8 cellular contexts compared by ENCODE assay signal in the genomic region with DNA sequence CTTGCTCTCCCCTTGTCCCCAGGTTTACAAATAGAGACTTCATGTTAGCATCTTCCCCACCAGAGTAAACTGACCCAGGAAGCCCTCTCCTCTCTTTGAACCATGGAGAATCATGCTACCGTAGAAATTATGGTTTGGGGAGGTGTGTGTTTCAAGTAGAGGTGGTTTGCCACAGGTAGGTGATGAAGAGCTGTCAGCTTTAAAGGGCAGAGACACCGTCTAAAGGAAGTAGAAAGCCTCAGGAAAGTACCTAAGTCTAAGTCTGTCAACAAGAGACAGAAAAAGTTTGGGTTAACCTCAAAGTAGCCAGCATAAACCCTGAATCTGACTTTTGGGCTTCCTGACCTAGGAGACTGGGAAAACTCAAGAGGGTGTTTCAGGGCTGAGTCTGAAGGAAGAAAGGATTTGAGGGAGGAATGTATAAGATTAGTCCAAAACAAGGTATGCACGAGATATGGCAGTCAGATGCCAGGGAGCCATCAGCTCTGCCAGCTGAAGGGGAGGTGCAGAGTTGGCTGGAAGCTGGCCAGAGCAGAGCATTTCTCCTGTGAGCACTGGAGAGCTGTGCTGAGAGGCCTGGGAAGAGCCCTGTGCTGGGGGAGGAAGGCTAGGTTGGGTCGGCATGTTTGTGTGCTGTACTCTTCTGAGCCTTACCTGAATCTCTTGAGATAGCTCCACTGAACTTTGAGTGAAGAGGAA. TPM values are rescaled to one million over a fixed set of nuclear protein-coding genes. Genes with fewer than 3 reads are reported as not detected.
DNase-seq lines count a peak whose midpoint lies in the region; ATAC-seq and TF ChIP-seq lines count a peak whose summit lies in the region.

No MANE protein-coding gene starts in this region.

- H3K27ac Mint-ChIP-seq in activated T-helper 17 cell treated with anti-CD3 and anti-CD28 coated beads, Interleukin-2, amount 50 U/mL, for 72 hours = peak overlapping the region; percentile 95
- H3K27ac Mint-ChIP-seq in glutamatergic neuron (ENCODE audit: unreplicated experiment) = peak overlapping the region; percentile 72

- no peaks in the 10 kb centered on the region for H3K27me3 ChIP-seq in skeletal muscle tissue (ENCODE audit: control insufficient read depth in 3 of 3, insufficient read depth in 3 of 3, low read length in 3 of 3)

- peak overlapping the region; percentile 98 for H3K4me3 Mint-ChIP-seq in activated T-helper 17 cell treated with anti-CD3 and anti-CD28 coated beads, Interleukin-2, amount 50 U/mL, for 72 hours
- peak overlapping the region; percentile 81 for H3K4me3 Mint-ChIP-seq in glutamatergic neuron (ENCODE audit: unreplicated experiment)

- H3K9me3 Mint-ChIP-seq in activated T-helper 17 cell treated with anti-CD3 and anti-CD28 coated beads, Interleukin-2, amount 50 U/mL, for 72 hours = no peaks in the 10 kb centered on the region
- H3K9me3 Mint-ChIP-seq in glutamatergic neuron (ENCODE audit: unreplicated experiment) = peaks cover 22% of the 10 kb centered on the region

- peaks cover 53% of the 10 kb centered on the region for H3K4me1 Mint-ChIP-seq in activated T-helper 17 cell treated with anti-CD3 and anti-CD28 coated beads, Interleukin-2, amount 50 U/mL, for 72 hours
- H3K4me1 Mint-ChIP-seq in glutamatergic neuron (ENCODE audit: low read depth, unreplicated experiment) = peaks cover 39% of the 10 kb centered on the region

- no peaks in the 10 kb centered on the region for H3K36me3 ChIP-seq in skeletal muscle tissue (ENCODE audit: control insufficient read depth in 3 of 3, insufficient read depth in 3 of 3, low read length in 3 of 3)

- peak; percentile 45 for ATAC-seq in activated T-helper 17 cell treated with anti-CD3 and anti-CD28 coated beads, Interleukin-2, amount 50 U/mL, for 72 hours (replicated peaks)

- peak overlapping the region; percentile 97 to 100 (median 99) for H3K9ac ChIP-seq in skeletal muscle tissue (ENCODE audit: low read depth in 1 of 3, low read length in 3 of 3)

- peaks cover 81 to 96% (median 88%) of the 10 kb centered on the region in 3 donors for H3K4me1 ChIP-seq in skeletal muscle tissue (ENCODE audit: control insufficient read depth in 3 of 3, insufficient read depth in 3 of 3, low read length in 3 of 3)

- DNase-seq in NCI-H2107 treated with DMSO at 0.1 percent for 48 hours (lab: John Stamatoyannopoulos, UW; ENCODE audit: unreplicated experiment) = peak; percentile 70
- no peak for DNase-seq in NCI-H2107 (lab: John Stamatoyannopoulos, UW)
- DNase-seq in LHCN-M2 (ENCODE audit: low read depth) = peak; percentile 62
- DNase-seq in glutamatergic neuron = no peak
- no peak for DNase-seq in NCI-H2081 treated with DMSO at 0.1 percent for 48 hours (lab: John Stamatoyannopoulos, UW)
- DNase-seq in activated CD8-positive, alpha-beta memory T cell treated with anti-CD3 and anti-CD28 coated beads, Interleukin-2, amount 50 U/mL, for 4 hours = no peak

- H3K36me3 Mint-ChIP-seq in activated T-helper 17 cell treated with anti-CD3 and anti-CD28 coated beads, Interleukin-2, amount 50 U/mL, for 72 hours (ENCODE audit: low read depth) = peaks cover 64% of the 10 kb centered on the region
- H3K36me3 Mint-ChIP-seq in glutamatergic neuron (ENCODE audit: unreplicated experiment) = no peaks in the 10 kb centered on the region

- H3K9me3 ChIP-seq in skeletal muscle tissue (ENCODE audit: control insufficient read depth in 3 of 3, low read length in 3 of 3) = no peaks in the 10 kb centered on the region

- peak overlapping the region; percentile 100 for H3K27ac ChIP-seq in skeletal muscle tissue (ENCODE audit: low read depth, low read length)

- peak overlapping the region; percentile 46 to 92 (median 84) for H3K4me3 ChIP-seq in skeletal muscle tissue (ENCODE audit: low read length in 3 of 3)

- TF ChIP-seq CTCF in glutamatergic neuron (IDR thresholded peaks at IDR 0.05; ENCODE audit: partially characterized antibody, unreplicated experiment) = no peak

- H3K27me3 Mint-ChIP-seq in activated T-helper 17 cell treated with anti-CD3 and anti-CD28 coated beads, Interleukin-2, amount 50 U/mL, for 72 hours = no peaks in the 10 kb centered on the region
- peaks cover 18% of the 10 kb centered on the region for H3K27me3 Mint-ChIP-seq in glutamatergic neuron (ENCODE audit: unreplicated experiment)

RNA-seq across cellular contexts. Expression of a gene that starts 14.3 kb away (rescaled TPM):
- 2.8 and 3.1 TPM in 2 replicates for total RNA-seq in LHCN-M2 (2014; rRNA removed)
- 4.8 TPM for polyA plus RNA-seq in LHCN-M2 (2012)
- under 1 TPM; 0.29 to 0.37 TPM for total RNA-seq in activated T-helper 17 cell treated with anti-CD3 and anti-CD28 coated beads, Interleukin-2, amount 50 U/mL, for 72 hours
- 0.25 TPM for total RNA-seq in glutamatergic neuron (ENCODE audit: unreplicated experiment)
- total RNA-seq in skeletal muscle tissue = 12.0 TPM

RNA-seq across cellular contexts. Expression of a gene that starts 15.9 kb away (rescaled TPM):
- total RNA-seq in LHCN-M2 (2014; rRNA removed) (287 TPM in 2 replicates), glutamatergic neuron (ENCODE audit: unreplicated experiment) (154 TPM), skeletal muscle tissue (157 TPM)
- 66.7 TPM for polyA plus RNA-seq in LHCN-M2 (2012)
- total RNA-seq in activated T-helper 17 cell treated with anti-CD3 and anti-CD28 coated beads, Interleukin-2, amount 50 U/mL, for 72 hours = 100 to 1,000 TPM; 235 to 351 TPM

RNA-seq across cellular contexts. Expression of a gene that starts 47.9 kb away (rescaled TPM):
- not detected in 2 replicates for total RNA-seq in LHCN-M2 (2014; rRNA removed)
- polyA plus RNA-seq in LHCN-M2 (2012) = 0.36 TPM
- total RNA-seq in activated T-helper 17 cell treated with anti-CD3 and anti-CD28 coated beads, Interleukin-2, amount 50 U/mL, for 72 hours = 1 to 10 TPM in 1 of 2 donors, not detected in 1; 1.2 TPM
- total RNA-seq in glutamatergic neuron (ENCODE audit: unreplicated experiment) = not detected
- not detected for total RNA-seq in skeletal muscle tissue

RNA-seq across cellular contexts. Expression of a gene that starts 55.6 kb away (rescaled TPM):
- total RNA-seq in LHCN-M2 (2014; rRNA removed) = 108 and 129 TPM in 2 replicates
- polyA plus RNA-seq in LHCN-M2 (2012) = 222 TPM
- 1 to 10 TPM; 1.1 to 2.0 TPM for total RNA-seq in activated T-helper 17 cell treated with anti-CD3 and anti-CD28 coated beads, Interleukin-2, amount 50 U/mL, for 72 hours
- 2.8 TPM for total RNA-seq in glutamatergic neuron (ENCODE audit: unreplicated experiment)
- 0.52 TPM for total RNA-seq in skeletal muscle tissue

Comparison
In these comparisons a context has a peak if more than half of its experiments do, and no peak if none do; other contexts are left out.
1. DNase-seq: peak in NCI-H2107 treated with DMSO at 0.1 percent for 48 hours (single experiment) and LHCN-M2 (single experiment); none in NCI-H2107 (single experiment), glutamatergic neuron (single experiment), NCI-H2081 treated with DMSO at 0.1 percent for 48 hours (single experiment) and activated CD8-positive, alpha-beta memory T cell treated with anti-CD3 and anti-CD28 coated beads, Interleukin-2, amount 50 U/mL, for 4 hours (single experiment).